Comparison of ENCODE assay signal across 8 cellular contexts in genomic region chr22:38506118-38506962, GRCh38. TPM values are rescaled to one million over a fixed set of nuclear protein-coding genes. Genes with fewer than 3 reads are reported as not detected.
DNase-seq lines count a peak whose midpoint lies in the region; ATAC-seq and TF ChIP-seq lines count a peak whose summit lies in the region.

DDX17 (minus strand) TSS chr22:38506311.

- peaks cover 3% of the 10 kb centered on the region for H3F3A ChIP-seq in smooth muscle cell (ENCODE audit: low read depth)

- POLR2A ChIA-PET in AG04450 (lab: Yijun Ruan, JAX), result no interaction called here
- POLR2A ChIA-PET in WTC11 (lab: Charles Lee), result no interaction called here

- peaks cover 48% of the 10 kb centered on the region for H3K79me2 ChIP-seq in smooth muscle cell (ENCODE audit: low read depth)

- peak within 1 kb of the TSS; percentile 100 for H3K27ac Mint-ChIP-seq in WTC11

- TF ChIP-seq CTCF in AG04450 (IDR thresholded peaks at IDR 0.05; ENCODE audit: low read depth, low read length) (no peak), WTC11 (IDR thresholded peaks at IDR 0.05) (no peak), cardiac fibroblast (IDR thresholded peaks at IDR 0.05; ENCODE audit: low read depth, low read length) (no peak), smooth muscle cell (IDR thresholded peaks at IDR 0.05; ENCODE audit: borderline replicate concordance, insufficient read depth, poor library complexity, severe bottlenecking) (no peak)

- H3K27ac ChIP-seq in AG04450 (ENCODE audit: low read depth, low read length) (peak within 1 kb of the TSS; percentile 100), smooth muscle cell (ENCODE audit: low read depth) (peak within 1 kb of the TSS; percentile 100)

- H3K27me3 ChIP-seq in AG04450 (ENCODE audit: control insufficient read depth, insufficient read depth, low read length) (no peaks in the 10 kb centered on the region), smooth muscle cell (ENCODE audit: low read depth) (no peaks in the 10 kb centered on the region)

- CTCF ChIA-PET in AG04450 (lab: Charles Lee) (no interaction called here), WTC11 (lab: Charles Lee) (no interaction called here)

- peaks cover 45% of the 10 kb centered on the region for H3K4me1 Mint-ChIP-seq in WTC11

- no peaks in the 10 kb centered on the region for H3K36me3 ChIP-seq in smooth muscle cell (ENCODE audit: low read depth)

- DNase-seq in AG04450 (ENCODE audit: low read depth, low spot score) (peak; percentile 88), NCI-H226 (peak; percentile 73), WTC11 (ENCODE audit: low spot score) (peak; percentile 91), cardiac fibroblast (ENCODE audit: low read depth in 2 of 2) (peak; percentile 96 to 99), iPS-NIHi7 (ENCODE audit: extremely low spot score) (peak; percentile 91), smooth muscle cell (lab: John Stamatoyannopoulos, UW; ENCODE audit: unreplicated experiment) (peak; percentile 89)

- WGBS in smooth muscle cell (ENCODE audit: low lambda C conversion rate), result 2% methylated on average over 81 of the region's 83 CpGs

- peak within 1 kb of the TSS; percentile 91 for H3K4me2 ChIP-seq in smooth muscle cell

- peak within 1 kb of the TSS; percentile 98 for H3K4me3 Mint-ChIP-seq in WTC11

- H3K9ac ChIP-seq in smooth muscle cell (ENCODE audit: low read depth), result peak within 1 kb of the TSS; percentile 100

- peaks cover 41% of the 10 kb centered on the region for H3K36me3 Mint-ChIP-seq in WTC11

- no peaks in the 10 kb centered on the region for H3K9me3 Mint-ChIP-seq in WTC11

- H3K9me3 ChIP-seq in AG04450 (ENCODE audit: control insufficient read depth, insufficient read depth, low read length), result peaks cover 7% of the 10 kb centered on the region; the same call in 1 of the 2 replicates
- no peaks in the 10 kb centered on the region for H3K9me3 ChIP-seq in smooth muscle cell (replicated peaks; ENCODE audit: low read depth)

- peak within 1 kb of the TSS; percentile 96 for H2AFZ ChIP-seq in smooth muscle cell (ENCODE audit: low read depth)

- peaks cover 41% of the 10 kb centered on the region for H4K20me1 ChIP-seq in smooth muscle cell (ENCODE audit: low read depth)

- ATAC-seq in GM18909 (IDR thresholded peaks at IDR 0.05; ENCODE audit: poor library complexity, unreplicated experiment) (peak; percentile 79), HG03175 (IDR thresholded peaks at IDR 0.05; ENCODE audit: unreplicated experiment) (peak; percentile 83), WTC11 (peak; percentile 94)

- peak within 1 kb of the TSS; percentile 83 for H3K4me3 ChIP-seq in AG04450 (ENCODE audit: low read depth, low read length)
- H3K4me3 ChIP-seq in cardiac fibroblast (replicated peaks in 1 of 2; ENCODE audit: low read depth in 2 of 2, low read length in 2 of 2), result peak within 1 kb of the TSS; percentile 67 to 90
- H3K4me3 ChIP-seq in smooth muscle cell, result peak within 1 kb of the TSS; percentile 92

- no peaks in the 10 kb centered on the region for H3K27me3 Mint-ChIP-seq in WTC11 (ENCODE audit: low read depth)

- H3K4me1 ChIP-seq in smooth muscle cell (ENCODE audit: low read depth), result peaks cover 20% of the 10 kb centered on the region

TF ChIP-seq in WTC11, 78 proteins besides CTCF, POLR2A, EP300 and RAD21 (continues in another document):
- TF ChIP-seq MAX (CRISPR knock-in tag; IDR thresholded peaks at IDR 0.05), result peak; percentile 53; the same call in 1 of the 2 replicates
- TF ChIP-seq FOXP4 (CRISPR knock-in tag; IDR thresholded peaks at IDR 0.05), result no peak
- TF ChIP-seq ZNF416 (CRISPR knock-in tag; IDR thresholded peaks at IDR 0.05), result 0 out of 2 replicates have a peak, but pooled peaks have one; percentile 26
- TF ChIP-seq GABPB1 (CRISPR knock-in tag; IDR thresholded peaks at IDR 0.05), result no peak; the same call in 1 of the 2 replicates
- TF ChIP-seq ZNF121 (CRISPR knock-in tag; IDR thresholded peaks at IDR 0.05), result no peak
- 0 out of 2 replicates have a peak, but pooled peaks have one; percentile 45 for TF ChIP-seq ZNF232 (CRISPR knock-in tag; IDR thresholded peaks at IDR 0.05)
- TF ChIP-seq, protein P1, sequence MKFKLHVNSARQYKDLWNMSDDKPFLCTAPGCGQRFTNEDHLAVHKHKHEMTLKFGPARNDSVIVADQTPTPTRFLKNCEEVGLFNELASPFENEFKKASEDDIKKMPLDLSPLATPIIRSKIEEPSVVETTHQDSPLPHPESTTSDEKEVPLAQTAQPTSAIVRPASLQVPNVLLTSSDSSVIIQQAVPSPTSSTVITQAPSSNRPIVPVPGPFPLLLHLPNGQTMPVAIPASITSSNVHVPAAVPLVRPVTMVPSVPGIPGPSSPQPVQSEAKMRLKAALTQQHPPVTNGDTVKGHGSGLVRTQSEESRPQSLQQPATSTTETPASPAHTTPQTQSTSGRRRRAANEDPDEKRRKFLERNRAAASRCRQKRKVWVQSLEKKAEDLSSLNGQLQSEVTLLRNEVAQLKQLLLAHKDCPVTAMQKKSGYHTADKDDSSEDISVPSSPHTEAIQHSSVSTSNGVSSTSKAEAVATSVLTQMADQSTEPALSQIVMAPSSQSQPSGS (CRISPR knock-in tag; IDR thresholded peaks at IDR 0.05; ENCODE audit: borderline replicate concordance, low read depth), result no peak
- TF ChIP-seq TEAD4 (CRISPR knock-in tag; IDR thresholded peaks at IDR 0.05), result 0 out of 2 replicates have a peak, but pooled peaks have one; percentile 28
- 0 out of 2 replicates have a peak, but pooled peaks have one; percentile 50 for TF ChIP-seq MYBL2 (CRISPR knock-in tag; IDR thresholded peaks at IDR 0.05)
- TF ChIP-seq, protein P2, sequence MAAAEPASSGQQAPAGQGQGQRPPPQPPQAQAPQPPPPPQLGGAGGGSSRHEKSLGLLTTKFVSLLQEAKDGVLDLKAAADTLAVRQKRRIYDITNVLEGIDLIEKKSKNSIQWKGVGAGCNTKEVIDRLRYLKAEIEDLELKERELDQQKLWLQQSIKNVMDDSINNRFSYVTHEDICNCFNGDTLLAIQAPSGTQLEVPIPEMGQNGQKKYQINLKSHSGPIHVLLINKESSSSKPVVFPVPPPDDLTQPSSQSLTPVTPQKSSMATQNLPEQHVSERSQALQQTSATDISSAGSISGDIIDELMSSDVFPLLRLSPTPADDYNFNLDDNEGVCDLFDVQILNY (CRISPR knock-in tag; IDR thresholded peaks at IDR 0.05), result peak; percentile 67; the same call in 1 of the 2 replicates
- 0 out of 2 replicates have a peak, but pooled peaks have one; percentile 6 for TF ChIP-seq TEAD1 (CRISPR knock-in tag; IDR thresholded peaks at IDR 0.05)
- TF ChIP-seq SP1 (CRISPR knock-in tag; conservative IDR thresholded peaks at IDR 0.05), result 0 out of 2 replicates have a peak, but pooled peaks have one; percentile 31
- 0 out of 2 replicates have a peak, but pooled peaks have one; percentile 22 for TF ChIP-seq USF1 (CRISPR knock-in tag; IDR thresholded peaks at IDR 0.05)
- TF ChIP-seq ZNF219 (CRISPR knock-in tag; IDR thresholded peaks at IDR 0.05; ENCODE audit: borderline replicate concordance), result no peak
- peak; percentile 67; the same call in 1 of the 2 replicates for TF ChIP-seq JUN (CRISPR knock-in tag; IDR thresholded peaks at IDR 0.05)
- TF ChIP-seq RELA (CRISPR knock-in tag; IDR thresholded peaks at IDR 0.05; ENCODE audit: borderline replicate concordance), result no peak
- TF ChIP-seq ATF6 (CRISPR knock-in tag; IDR thresholded peaks at IDR 0.05), result no peak
- TF ChIP-seq ESRRA (CRISPR knock-in tag; IDR thresholded peaks at IDR 0.05; ENCODE audit: borderline replicate concordance), result 0 out of 2 replicates have a peak, but pooled peaks have one; percentile 60
- no peak for TF ChIP-seq ATF1 (CRISPR knock-in tag; IDR thresholded peaks at IDR 0.05)

RNA-seq across cellular contexts. Expression of gene DDX17, which starts in this region (rescaled TPM):
- polyA plus RNA-seq in AG04450 (2011; rRNA removed), result 348 and 426 TPM in 2 replicates
- polyA minus RNA-seq in AG04450 (2011; rRNA and poly(A)+ RNA removed), result 503 and 507 TPM in 2 replicates
- 399 to 507 TPM (median 489 TPM) in 3 replicates for total RNA-seq in WTC11 (2021)
- 182 and 201 TPM in 2 replicates for total RNA-seq in smooth muscle cell
- polyA plus RNA-seq in smooth muscle cell, result 11.5 and 22.2 TPM in 2 replicates

Comparison
In these comparisons a context has a peak if more than half of its experiments do, and no peak if none do; other contexts are left out.
1. Peak in every context shown above with its lines: DNase-seq, ATAC-seq, H3K4me3 ChIP-seq and H3K27ac ChIP-seq.
2. RNA of gene DDX17 (polyA plus RNA-seq): 348 to 426 TPM in AG04450; 11.5 to 22.2 TPM in smooth muscle cell; every median in the first group is over 10 times any median in the second.